Comparison of ENCODE assay signal across 11 cellular contexts in genomic region chr15:50854594-50855490, GRCh38. TPM values are rescaled to one million over a fixed set of nuclear protein-coding genes. Genes with fewer than 3 reads are reported as not detected.
DNase-seq lines count a peak whose midpoint lies in the region; ATAC-seq and TF ChIP-seq lines count a peak whose summit lies in the region.
"Had no signal": no experiment of that assay in that cellular context is flagged by ENCODE, and none has a peak within 500 bp of the region (broad histone marks: within the 10 kb centered on the region; RNA-seq: fewer than 3 reads in every experiment).

No MANE protein-coding gene starts in this region.

- no peaks in the 10 kb centered on the region for H3K9me3 ChIP-seq in tibial nerve

- TF ChIP-seq POLR2A in tibial nerve (IDR thresholded peaks at IDR 0.05), result no peak

- POLR2A ChIA-PET in GM10248 (lab: Yijun Ruan, JAX), result interaction anchor here (0.8 kb wide), 1 partner anchor 53 kb away, joined by 3 read pairs; no protein-coding TSS in a partner anchor

- H3K27me3 ChIP-seq in tibial nerve, result no peaks in the 10 kb centered on the region

- DNase-seq in GM10248 (ENCODE audit: extremely low spot score) (peak; percentile 56), fibroblast of gingiva (ENCODE audit: low read depth) (peak; percentile 41), NCI-H2196 (lab: John Stamatoyannopoulos, UW; ENCODE audit: unreplicated experiment) (no peak), tibial nerve (ENCODE audit: low spot score in 2 of 2) (no peak), NCI-H1417 (lab: John Stamatoyannopoulos, UW) (no peak), left ventricle myocardium superior (no peak)
- DNase-seq: DMS153; NCI-H1092 treated with DMSO at 0.1 percent for 48 hours; stimulated activated CD4-positive, alpha-beta T cell treated with anti-CD3 and anti-CD28 coated beads, Interleukin-1b, Interleukin-23, amount 100 ng/mL, for 48 hours had no signal

- peaks cover 0 to 22% (median 8%) of the 10 kb centered on the region in 4 donors for H3K4me1 ChIP-seq in tibial nerve

- peak in 1 of 2 donors; percentile 34 for TF ChIP-seq EP300 in tibial nerve (IDR thresholded peaks at IDR 0.05)

- H3K27ac ChIP-seq in tibial nerve, result no peak overlapping the region

- intact Hi-C loops in left ventricle myocardium superior (cut with micrococcal nuclease), result no loop called here

- 64 to 69% methylated on average over 4 of the region's 4 CpGs for WGBS in tibial nerve, 2 donors

- ATAC-seq in GM21515 (IDR thresholded peaks at IDR 0.05; ENCODE audit: unreplicated experiment) (peak; percentile 96), HG03469 (IDR thresholded peaks at IDR 0.05; ENCODE audit: unreplicated experiment) (peak; percentile 90), left ventricle myocardium superior (no peak)

- CTCF ChIA-PET in GM10248 (lab: Yijun Ruan, JAX), result interaction anchor here (0.9 to 1.0 kb wide), 2 partner anchors 22 to 26 kb away, joined by 3 to 4 read pairs; no protein-coding TSS in a partner anchor

- TF ChIP-seq CTCF in GM10248 (IDR thresholded peaks at IDR 0.05; ENCODE audit: control extremely low read depth, extremely low read depth, low read depth, missing control alignments) (no peak), tibial nerve (IDR thresholded peaks at IDR 0.05) (no peak)

- no peak overlapping the region for H3K4me3 ChIP-seq in tibial nerve

- H3K36me3 ChIP-seq in tibial nerve, result no peaks in the 10 kb centered on the region

RNA-seq across cellular contexts. Expression of gene AP4E1, which starts 53.6 kb away (rescaled TPM):
- total RNA-seq in tibial nerve (10 to 100 TPM; 10.2 to 15.3 (median 12.6) TPM), left ventricle myocardium superior (7.1 TPM)

Comparison
In these comparisons a context has a peak if more than half of its experiments do, and no peak if none do; other contexts are left out.
1. DNase-seq: peak in GM10248 (single experiment) and fibroblast of gingiva (single experiment); none in NCI-H2196 (single experiment), tibial nerve (0 of 2), NCI-H1417 (0 of 3) and left ventricle myocardium superior (single experiment).